22 cellular contexts compared by ENCODE assay signal in the genomic region with DNA sequence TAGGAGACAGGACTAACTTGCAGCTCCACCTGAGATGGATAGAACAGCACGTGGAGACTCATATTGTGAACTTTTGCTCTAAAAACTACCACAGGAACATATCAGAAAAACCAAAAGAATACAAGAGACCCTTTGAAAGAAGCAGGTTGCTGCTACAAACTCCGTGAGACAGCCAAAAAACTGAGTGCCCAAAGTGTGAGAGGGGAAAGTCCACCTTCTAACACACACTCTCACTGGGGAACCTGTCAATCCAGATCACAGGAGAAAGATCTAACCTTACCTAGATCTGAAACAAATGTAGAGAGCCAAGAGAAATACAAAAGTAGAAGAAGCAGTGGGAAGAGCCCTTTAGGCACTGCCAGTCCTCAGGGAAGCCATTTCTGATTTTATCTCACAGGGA.
"Had no signal": no experiment of that assay in that cellular context is flagged by ENCODE, and none has a peak within 500 bp of the region (broad histone marks: within the 10 kb centered on the region; RNA-seq: fewer than 3 reads in every experiment).

No MANE protein-coding gene starts in this region.

- H3K4me3 Mint-ChIP-seq: activated CD8-positive, alpha-beta T cell treated with anti-CD3 and anti-CD28 coated beads, Interleukin-2, amount 10 ng/mL, durations not matched to agents 7 days and 5 days; activated naive CD4-positive, alpha-beta T cell treated with anti-CD3 and anti-CD28 coated beads, Interleukin-2, amount 50 U/mL, for 24 hours; brain; central memory CD8-positive, alpha-beta T cell; T-helper 1 cell treated with Interleukin-12 subunit alpha and Interleukin-12 subunit beta and Interleukin-4 antibody, amounts not matched to agents 30 μg/mL and 1 μg/mL, for 36 hours had no signal

- H3K27me3 Mint-ChIP-seq: brain had no signal

- H3K36me3 Mint-ChIP-seq: brain had no signal

- H3K4me1 Mint-ChIP-seq: activated naive CD4-positive, alpha-beta T cell treated with anti-CD3 and anti-CD28 coated beads, Interleukin-2, amount 50 U/mL, for 24 hours; brain; central memory CD8-positive, alpha-beta T cell had no signal

- DNase-seq: activated CD4-positive, alpha-beta T cell treated with anti-CD3 and anti-CD28 coated beads for 48 hours; activated CD4-positive, alpha-beta T cell treated with anti-CD3 and anti-CD28 coated beads, Interleukin-2, amount 50 U/mL, for 4 hours; activated CD8-positive, alpha-beta memory T cell treated with anti-CD3 and anti-CD28 coated beads, Interleukin-2, amount 50 U/mL, for 48 hours; activated CD8-positive, alpha-beta T cell treated with anti-CD3 and anti-CD28 coated beads, Interleukin-2, amount 10 ng/mL, durations not matched to agents 7 days and 5 days; activated T-cell treated with anti-CD3 and anti-CD28 coated beads, Interleukin-2, amount 50 U/mL, for 1 hour; Kasumi-1; NCI-H1105 treated with DMSO at 0.1 percent for 48 hours; NCI-H1436 treated with DMSO at 0.1 percent for 48 hours; NCI-H1930; NCI-H2171; NCI-H2227 treated with DMSO at 0.1 percent for 48 hours; NCI-H446 treated with DMSO at 0.1 percent for 48 hours; NCI-H524 treated with DMSO at 0.1 percent for 48 hours; NCI-H748 treated with DMSO at 0.1 percent for 48 hours had no signal

- FAIRE-seq: astrocyte had no signal

- ATAC-seq: activated CD4-positive, CD25-positive, alpha-beta regulatory T cell treated with anti-CD3 and anti-CD28 coated beads, Interleukin-2, amount 50 U/mL, for 24 hours; activated CD8-positive, alpha-beta T cell treated with anti-CD3 and anti-CD28 coated beads, Interleukin-2, amount 10 ng/mL, durations not matched to agents 7 days and 5 days; Right ventricle myocardium inferior; SK-N-SH treated with all-trans-retinoic acid at 6 μM for 48 hours had no signal

- H3K27ac Mint-ChIP-seq: activated CD8-positive, alpha-beta T cell treated with anti-CD3 and anti-CD28 coated beads, Interleukin-2, amount 10 ng/mL, durations not matched to agents 7 days and 5 days; activated naive CD4-positive, alpha-beta T cell treated with anti-CD3 and anti-CD28 coated beads, Interleukin-2, amount 50 U/mL, for 24 hours; brain; T-helper 1 cell treated with Interleukin-12 subunit alpha and Interleukin-12 subunit beta and Interleukin-4 antibody, amounts not matched to agents 30 μg/mL and 1 μg/mL, for 36 hours had no signal
